In genomic region chr6:154814063-154814462, GRCh38 we compare ENCODE assay signal across 12 cellular contexts.
DNase-seq lines count a peak whose midpoint lies in the region; ATAC-seq, FAIRE-seq and TF ChIP-seq lines count a peak whose summit lies in the region.
"Had no signal": no experiment of that assay in that cellular context is flagged by ENCODE, and none has a peak within 500 bp of the region (broad histone marks: within the 10 kb centered on the region; RNA-seq: fewer than 3 reads in every experiment).

No MANE protein-coding gene starts in this region.

- H3K27ac ChIP-seq in colonic mucosa (no peak overlapping the region), small intestine (ENCODE audit: low read depth in 1 of 2, low read length in 1 of 2) (no peak overlapping the region), right cardiac atrium (ENCODE audit: low read length) (no peak overlapping the region)
- H3K27ac ChIP-seq: esophagus muscularis mucosa, stomach had no signal

- DNase-seq in NAMALWA (ENCODE audit: low spot score) = peak; percentile 66
- DNase-seq in colonic mucosa = no peak
- no peak for DNase-seq in GOT3 (lab: John Stamatoyannopoulos, UW)
- DNase-seq in small intestine = no peak
- DNase-seq in right cardiac atrium = no peak
- DNase-seq: NCI-H1105, stomach, T-helper 9 cell had no signal

- 90 to 94% (median 91%) methylated on average over 7 of the region's 7 CpGs for WGBS in small intestine, 3 donors
- WGBS in right cardiac atrium = 95% methylated on average over 7 of the region's 7 CpGs

- peak; percentile 88 for ATAC-seq in GM18502 (IDR thresholded peaks at IDR 0.05; ENCODE audit: poor library complexity, unreplicated experiment)
- ATAC-seq in GM21360 (IDR thresholded peaks at IDR 0.05; ENCODE audit: unreplicated experiment) = peak; percentile 85
- peak; percentile 85 for ATAC-seq in HG02981 (IDR thresholded peaks at IDR 0.05; ENCODE audit: unreplicated experiment)
- no peak for ATAC-seq in right cardiac atrium

- H3K4me1 ChIP-seq in colonic mucosa = no peaks in the 10 kb centered on the region
- no peaks in the 10 kb centered on the region for H3K4me1 ChIP-seq in small intestine (ENCODE audit: control insufficient read depth in 2 of 2, insufficient read depth in 1 of 2, low read depth in 1 of 2, low read length in 1 of 2)
- H3K4me1 ChIP-seq in right cardiac atrium (ENCODE audit: control insufficient read depth, insufficient read depth, low read length) = no peaks in the 10 kb centered on the region
- H3K4me1 ChIP-seq: esophagus muscularis mucosa, stomach had no signal

- no peak overlapping the region for H3K9ac ChIP-seq in colonic mucosa (ENCODE audit: low read depth in 2 of 2, low read length in 2 of 2)

- FAIRE-seq in small intestine (lab: Jason Lieb, UNC) = no peak

- H3K9me3 ChIP-seq in colonic mucosa = no peaks in the 10 kb centered on the region
- H3K9me3 ChIP-seq in small intestine (ENCODE audit: control insufficient read depth, low read depth) = no peaks in the 10 kb centered on the region
- no peaks in the 10 kb centered on the region for H3K9me3 ChIP-seq in right cardiac atrium (ENCODE audit: control insufficient read depth, low read length)
- H3K9me3 ChIP-seq: esophagus muscularis mucosa, stomach had no signal

- no peak overlapping the region for H3K4me3 ChIP-seq in colonic mucosa
- no peak overlapping the region for H3K4me3 ChIP-seq in small intestine (ENCODE audit: low read depth in 1 of 2, low read length in 2 of 2)
- H3K4me3 ChIP-seq in right cardiac atrium (ENCODE audit: low read length) = no peak overlapping the region
- H3K4me3 ChIP-seq: esophagus muscularis mucosa, stomach had no signal

- intact Hi-C loops in colonic mucosa (cut with DNase I) (no loop called here), right cardiac atrium (cut with DNase I) (no loop called here)

- H3K27me3 ChIP-seq in colonic mucosa = no peaks in the 10 kb centered on the region
- H3K27me3 ChIP-seq in small intestine (ENCODE audit: control insufficient read depth in 2 of 2, insufficient read depth in 2 of 2, low read length in 2 of 2) = no peaks in the 10 kb centered on the region
- H3K27me3 ChIP-seq in right cardiac atrium (ENCODE audit: control insufficient read depth, insufficient read depth) = no peaks in the 10 kb centered on the region
- H3K27me3 ChIP-seq: esophagus muscularis mucosa, stomach had no signal

- H3K36me3 ChIP-seq in colonic mucosa = peaks cover 22% of the 10 kb centered on the region
- H3K36me3 ChIP-seq in small intestine (ENCODE audit: control insufficient read depth in 2 of 2, insufficient read depth in 2 of 2, low read length in 2 of 2) = peaks cover 4 to 20% of the 10 kb centered on the region in 2 donors

- no peak for TF ChIP-seq CTCF in colonic mucosa (IDR thresholded peaks at IDR 0.05)

Comparison
In these comparisons a context has a peak if more than half of its experiments do, and no peak if none do; other contexts are left out.
1. ATAC-seq: peak in GM18502 (single experiment), GM21360 (single experiment) and HG02981 (single experiment); none in right cardiac atrium (0 of 2).